Comparison of ENCODE assay signal across 1 cellular context in the genomic region with DNA sequence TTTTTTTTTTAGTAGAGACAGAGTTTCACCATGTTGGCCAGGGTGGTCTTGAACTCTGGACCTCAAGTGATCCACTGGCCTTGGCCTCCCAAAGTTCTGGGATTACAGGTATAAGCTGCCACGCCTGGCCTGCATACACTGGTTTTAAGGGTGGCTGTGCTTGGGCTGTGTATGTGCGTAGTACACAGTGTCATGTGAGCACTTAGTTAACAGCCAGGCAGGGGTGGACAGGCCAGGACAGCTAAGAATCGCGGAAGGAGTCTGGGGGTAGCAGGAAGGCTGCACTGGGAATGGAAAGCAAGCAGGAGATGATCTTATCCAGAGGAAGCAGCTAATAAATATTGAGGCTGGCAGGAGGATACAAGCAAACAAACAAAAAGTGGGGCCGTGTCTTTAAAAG.
TF ChIP-seq lines count a peak whose summit lies in the region.

No MANE protein-coding gene starts in this region.

TF ChIP-seq in GM23338, 12 proteins besides CTCF, POLR2A, EP300 and RAD21 (continued from another document):
- TF ChIP-seq, protein P1, sequence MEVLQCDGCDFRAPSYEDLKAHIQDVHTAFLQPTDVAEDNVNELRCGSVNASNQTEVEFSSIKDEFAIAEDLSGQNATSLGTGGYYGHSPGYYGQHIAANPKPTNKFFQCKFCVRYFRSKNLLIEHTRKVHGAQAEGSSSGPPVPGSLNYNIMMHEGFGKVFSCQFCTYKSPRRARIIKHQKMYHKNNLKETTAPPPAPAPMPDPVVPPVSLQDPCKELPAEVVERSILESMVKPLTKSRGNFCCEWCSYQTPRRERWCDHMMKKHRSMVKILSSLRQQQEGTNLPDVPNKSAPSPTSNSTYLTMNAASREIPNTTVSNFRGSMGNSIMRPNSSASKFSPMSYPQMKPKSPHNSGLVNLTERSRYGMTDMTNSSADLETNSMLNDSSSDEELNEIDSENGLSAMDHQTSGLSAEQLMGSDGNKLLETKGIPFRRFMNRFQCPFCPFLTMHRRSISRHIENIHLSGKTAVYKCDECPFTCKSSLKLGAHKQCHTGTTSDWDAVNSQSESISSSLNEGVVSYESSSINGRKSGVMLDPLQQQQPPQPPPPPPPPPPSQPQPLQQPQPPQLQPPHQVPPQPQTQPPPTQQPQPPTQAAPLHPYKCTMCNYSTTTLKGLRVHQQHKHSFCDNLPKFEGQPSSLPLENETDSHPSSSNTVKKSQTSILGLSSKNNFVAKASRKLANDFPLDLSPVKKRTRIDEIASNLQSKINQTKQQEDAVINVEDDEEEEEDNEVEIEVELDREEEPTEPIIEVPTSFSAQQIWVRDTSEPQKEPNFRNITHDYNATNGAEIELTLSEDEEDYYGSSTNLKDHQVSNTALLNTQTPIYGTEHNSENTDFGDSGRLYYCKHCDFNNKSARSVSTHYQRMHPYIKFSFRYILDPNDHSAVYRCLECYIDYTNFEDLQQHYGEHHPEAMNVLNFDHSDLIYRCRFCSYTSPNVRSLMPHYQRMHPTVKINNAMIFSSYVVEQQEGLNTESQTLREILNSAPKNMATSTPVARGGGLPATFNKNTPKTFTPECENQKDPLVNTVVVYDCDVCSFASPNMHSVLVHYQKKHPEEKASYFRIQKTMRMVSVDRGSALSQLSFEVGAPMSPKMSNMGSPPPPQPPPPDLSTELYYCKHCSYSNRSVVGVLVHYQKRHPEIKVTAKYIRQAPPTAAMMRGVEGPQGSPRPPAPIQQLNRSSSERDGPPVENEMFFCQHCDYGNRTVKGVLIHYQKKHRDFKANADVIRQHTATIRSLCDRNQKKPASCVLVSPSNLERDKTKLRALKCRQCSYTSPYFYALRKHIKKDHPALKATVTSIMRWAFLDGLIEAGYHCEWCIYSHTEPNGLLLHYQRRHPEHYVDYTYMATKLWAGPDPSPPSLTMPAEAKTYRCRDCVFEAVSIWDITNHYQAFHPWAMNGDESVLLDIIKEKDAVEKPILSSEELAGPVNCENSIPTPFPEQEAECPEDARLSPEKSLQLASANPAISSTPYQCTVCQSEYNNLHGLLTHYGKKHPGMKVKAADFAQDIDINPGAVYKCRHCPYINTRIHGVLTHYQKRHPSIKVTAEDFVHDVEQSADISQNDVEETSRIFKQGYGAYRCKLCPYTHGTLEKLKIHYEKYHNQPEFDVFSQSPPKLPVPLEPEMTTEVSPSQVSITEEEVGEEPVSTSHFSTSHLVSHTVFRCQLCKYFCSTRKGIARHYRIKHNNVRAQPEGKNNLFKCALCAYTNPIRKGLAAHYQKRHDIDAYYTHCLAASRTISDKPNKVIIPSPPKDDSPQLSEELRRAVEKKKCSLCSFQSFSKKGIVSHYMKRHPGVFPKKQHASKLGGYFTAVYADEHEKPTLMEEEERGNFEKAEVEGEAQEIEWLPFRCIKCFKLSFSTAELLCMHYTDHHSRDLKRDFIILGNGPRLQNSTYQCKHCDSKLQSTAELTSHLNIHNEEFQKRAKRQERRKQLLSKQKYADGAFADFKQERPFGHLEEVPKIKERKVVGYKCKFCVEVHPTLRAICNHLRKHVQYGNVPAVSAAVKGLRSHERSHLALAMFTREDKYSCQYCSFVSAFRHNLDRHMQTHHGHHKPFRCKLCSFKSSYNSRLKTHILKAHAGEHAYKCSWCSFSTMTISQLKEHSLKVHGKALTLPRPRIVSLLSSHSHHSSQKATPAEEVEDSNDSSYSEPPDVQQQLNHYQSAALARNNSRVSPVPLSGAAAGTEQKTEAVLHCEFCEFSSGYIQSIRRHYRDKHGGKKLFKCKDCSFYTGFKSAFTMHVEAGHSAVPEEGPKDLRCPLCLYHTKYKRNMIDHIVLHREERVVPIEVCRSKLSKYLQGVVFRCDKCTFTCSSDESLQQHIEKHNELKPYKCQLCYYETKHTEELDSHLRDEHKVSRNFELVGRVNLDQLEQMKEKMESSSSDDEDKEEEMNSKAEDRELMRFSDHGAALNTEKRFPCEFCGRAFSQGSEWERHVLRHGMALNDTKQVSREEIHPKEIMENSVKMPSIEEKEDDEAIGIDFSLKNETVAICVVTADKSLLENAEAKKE (CRISPR knock-in tag; IDR thresholded peaks at IDR 0.05): no peak
- no peak for TF ChIP-seq JUNB (IDR thresholded peaks at IDR 0.05; ENCODE audit: unreplicated experiment)
- TF ChIP-seq, protein P2, sequence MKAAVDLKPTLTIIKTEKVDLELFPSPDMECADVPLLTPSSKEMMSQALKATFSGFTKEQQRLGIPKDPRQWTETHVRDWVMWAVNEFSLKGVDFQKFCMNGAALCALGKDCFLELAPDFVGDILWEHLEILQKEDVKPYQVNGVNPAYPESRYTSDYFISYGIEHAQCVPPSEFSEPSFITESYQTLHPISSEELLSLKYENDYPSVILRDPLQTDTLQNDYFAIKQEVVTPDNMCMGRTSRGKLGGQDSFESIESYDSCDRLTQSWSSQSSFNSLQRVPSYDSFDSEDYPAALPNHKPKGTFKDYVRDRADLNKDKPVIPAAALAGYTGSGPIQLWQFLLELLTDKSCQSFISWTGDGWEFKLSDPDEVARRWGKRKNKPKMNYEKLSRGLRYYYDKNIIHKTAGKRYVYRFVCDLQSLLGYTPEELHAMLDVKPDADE (IDR thresholded peaks at IDR 0.05): no peak
- TF ChIP-seq ZNF331 (CRISPR knock-in tag; IDR thresholded peaks at IDR 0.05; ENCODE audit: low read depth): no peak
- TF ChIP-seq STAT1 (IDR thresholded peaks at IDR 0.05; ENCODE audit: unreplicated experiment): no peak
- TF ChIP-seq CREB1 (CRISPR knock-in tag; IDR thresholded peaks at IDR 0.05; ENCODE audit: low read depth): no peak
- TF ChIP-seq, protein P3, sequence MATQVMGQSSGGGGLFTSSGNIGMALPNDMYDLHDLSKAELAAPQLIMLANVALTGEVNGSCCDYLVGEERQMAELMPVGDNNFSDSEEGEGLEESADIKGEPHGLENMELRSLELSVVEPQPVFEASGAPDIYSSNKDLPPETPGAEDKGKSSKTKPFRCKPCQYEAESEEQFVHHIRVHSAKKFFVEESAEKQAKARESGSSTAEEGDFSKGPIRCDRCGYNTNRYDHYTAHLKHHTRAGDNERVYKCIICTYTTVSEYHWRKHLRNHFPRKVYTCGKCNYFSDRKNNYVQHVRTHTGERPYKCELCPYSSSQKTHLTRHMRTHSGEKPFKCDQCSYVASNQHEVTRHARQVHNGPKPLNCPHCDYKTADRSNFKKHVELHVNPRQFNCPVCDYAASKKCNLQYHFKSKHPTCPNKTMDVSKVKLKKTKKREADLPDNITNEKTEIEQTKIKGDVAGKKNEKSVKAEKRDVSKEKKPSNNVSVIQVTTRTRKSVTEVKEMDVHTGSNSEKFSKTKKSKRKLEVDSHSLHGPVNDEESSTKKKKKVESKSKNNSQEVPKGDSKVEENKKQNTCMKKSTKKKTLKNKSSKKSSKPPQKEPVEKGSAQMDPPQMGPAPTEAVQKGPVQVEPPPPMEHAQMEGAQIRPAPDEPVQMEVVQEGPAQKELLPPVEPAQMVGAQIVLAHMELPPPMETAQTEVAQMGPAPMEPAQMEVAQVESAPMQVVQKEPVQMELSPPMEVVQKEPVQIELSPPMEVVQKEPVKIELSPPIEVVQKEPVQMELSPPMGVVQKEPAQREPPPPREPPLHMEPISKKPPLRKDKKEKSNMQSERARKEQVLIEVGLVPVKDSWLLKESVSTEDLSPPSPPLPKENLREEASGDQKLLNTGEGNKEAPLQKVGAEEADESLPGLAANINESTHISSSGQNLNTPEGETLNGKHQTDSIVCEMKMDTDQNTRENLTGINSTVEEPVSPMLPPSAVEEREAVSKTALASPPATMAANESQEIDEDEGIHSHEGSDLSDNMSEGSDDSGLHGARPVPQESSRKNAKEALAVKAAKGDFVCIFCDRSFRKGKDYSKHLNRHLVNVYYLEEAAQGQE (IDR thresholded peaks at IDR 0.05; ENCODE audit: unreplicated experiment): no peak
- TF ChIP-seq POLR2AphosphoS5 (IDR thresholded peaks at IDR 0.05; ENCODE audit: low read depth): no peak
- no peak for TF ChIP-seq EZH2 (IDR thresholded peaks at IDR 0.05; ENCODE audit: low read depth, unreplicated experiment)
